Comparison of ENCODE assay signal across 29 cellular contexts in genomic region chr15:80095511-80095910, GRCh38.
"Had no signal": no experiment of that assay in that cellular context is flagged by ENCODE, and none has a peak within 500 bp of the region (broad histone marks: within the 10 kb centered on the region; RNA-seq: fewer than 3 reads in every experiment).

No MANE protein-coding gene starts in this region.

- H3K9me3 ChIP-seq: adrenal gland, body of pancreas, breast epithelium had no signal

- H3K4me1 ChIP-seq: breast epithelium had no signal

- DNase-seq: activated CD4-positive, alpha-beta T cell treated with anti-CD3 and anti-CD28 coated beads, Interleukin-2, amount 10 ng/mL, durations not matched to agents 24 days and 14 days; activated CD4-positive, alpha-beta T cell treated with anti-CD3 and anti-CD28 coated beads, Interleukin-2, amount 50 U/mL, for 4 hours; activated CD8-positive, alpha-beta T cell treated with anti-CD3 and anti-CD28 coated beads for 36 hours; activated effector memory CD4-positive, alpha-beta T cell treated with anti-CD3 and anti-CD28 coated beads, Interleukin-2, amount 50 U/mL, for 16 hours; activated naive CD4-positive, alpha-beta T cell; activated naive CD4-positive, alpha-beta T cell treated with anti-CD3 and anti-CD28 coated beads, Interleukin-2, amount 50 U/mL, for 16 hours; activated T-cell treated with anti-CD3 and anti-CD28 coated beads, Interleukin-2, amount 50 U/mL, for 1 hour; activated T-cell treated with anti-CD3 and anti-CD28 coated beads, Interleukin-2, amount 50 U/mL, for 72 hours; adrenal gland; body of pancreas; MM.1S; MV-4-11; NCI-H1092; NCI-H1436 treated with DMSO at 0.1 percent for 48 hours; NCI-H1694 treated with DMSO at 0.1 percent for 48 hours; NCI-H2029; NCI-H510A; NCI-H748 treated with DMSO at 0.1 percent for 48 hours; NK-92 treated with Interleukin-12 subunit alpha and Interleukin-12 subunit beta, amount 100 ng/mL, for 24 hours; PC-9; SIG-M5; SW 1271; T-helper 1 cell; T-helper 2 cell; T-helper 9 cell had no signal

- H3K27ac ChIP-seq: breast epithelium, PC-9, RWPE1 had no signal

- H3K36me3 ChIP-seq: adrenal gland, breast epithelium had no signal

- ATAC-seq: activated CD8-positive, alpha-beta T cell treated with anti-CD3 and anti-CD28 coated beads for 36 hours; activated T-cell treated with anti-CD3 and anti-CD28 coated beads, Interleukin-2, amount 50 U/mL, for 72 hours; activated T-helper 17 cell treated with anti-CD3 and anti-CD28 coated beads, Interleukin-2, amount 50 U/mL, for 72 hours; body of pancreas; Right ventricle myocardium inferior had no signal

- H3K27me3 ChIP-seq: adrenal gland, body of pancreas, breast epithelium had no signal

- H3K4me2 ChIP-seq: PC-9 had no signal

- H3K4me3 ChIP-seq: adrenal gland, body of pancreas, breast epithelium, PC-9 had no signal
